ENCODE assay signal across 16 cellular contexts in the genomic region with DNA sequence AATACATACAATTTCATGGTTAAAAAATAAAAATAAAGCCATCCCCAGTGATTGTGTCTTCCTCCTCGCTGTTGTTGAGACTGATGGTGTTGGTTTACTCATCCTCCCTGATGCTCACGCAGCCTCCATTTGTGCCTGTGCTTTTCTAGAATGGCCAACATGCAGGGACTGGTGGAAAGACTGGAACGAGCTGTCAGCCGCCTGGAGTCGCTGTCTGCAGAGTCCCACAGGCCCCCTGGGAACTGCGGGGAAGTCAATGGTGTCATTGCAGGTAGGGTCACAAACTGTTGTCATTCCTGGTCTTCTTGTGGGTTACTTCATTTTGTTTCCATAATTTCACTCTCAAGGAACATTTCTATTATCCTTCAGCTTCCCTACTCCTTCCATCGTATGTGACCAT. TPM values are rescaled to one million over a fixed set of nuclear protein-coding genes. Genes with fewer than 3 reads are reported as not detected.
DNase-seq lines count a peak whose midpoint lies in the region; ATAC-seq, FAIRE-seq and TF ChIP-seq lines count a peak whose summit lies in the region.
"Had no signal": no experiment of that assay in that cellular context is flagged by ENCODE, and none has a peak within 500 bp of the region (broad histone marks: within the 10 kb centered on the region; RNA-seq: fewer than 3 reads in every experiment).

No MANE protein-coding gene starts in this region.

- H3K4me3 ChIP-seq in BLaER1 = no peak overlapping the region
- no peak overlapping the region for H3K4me3 ChIP-seq in astrocyte (ENCODE audit: insufficient read depth, low read depth, low read length)
- no peak overlapping the region for H3K4me3 ChIP-seq in trophoblast cell (ENCODE audit: low read depth, low read length)
- H3K4me3 ChIP-seq: GM23248 had no signal

- no peak overlapping the region for H3K9ac ChIP-seq in BLaER1
- H3K9ac ChIP-seq in astrocyte (ENCODE audit: low read length) = no peak overlapping the region
- no peak overlapping the region for H3K9ac ChIP-seq in trophoblast cell (ENCODE audit: low read length)
- H3K9ac ChIP-seq: GM23248 had no signal

- H2BK5ac ChIP-seq in trophoblast cell (ENCODE audit: low read depth, low read length, poor library complexity) = no peak overlapping the region

- peaks cover 68% of the 10 kb centered on the region for H3K4me1 ChIP-seq in BLaER1
- H3K4me1 ChIP-seq in astrocyte (ENCODE audit: insufficient read depth, low read length) = peaks cover 32% of the 10 kb centered on the region
- peaks cover 9 to 14% of the 10 kb centered on the region in 2 experiments for H3K4me1 ChIP-seq in trophoblast cell (ENCODE audit: control insufficient read depth in 1 of 2, insufficient read depth in 2 of 2, low read length in 2 of 2)

- peak overlapping the region; percentile 59 for H3K4ac ChIP-seq in trophoblast cell (ENCODE audit: low read depth, low read length)

- H3K27ac Mint-ChIP-seq in astrocyte (ENCODE audit: unreplicated experiment) (peak overlapping the region; percentile 60), glutamatergic neuron (ENCODE audit: unreplicated experiment) (no peak overlapping the region)
- no peak overlapping the region for H3K27ac Mint-ChIP-seq in activated T-cell treated with anti-CD3 and anti-CD28 coated beads, Interleukin-2, amount 50 U/mL, for 24 hours
- H3K27ac Mint-ChIP-seq: CD4-positive, alpha-beta T cell had no signal

- H3K23ac ChIP-seq in trophoblast cell (ENCODE audit: low read length) = no peak overlapping the region

- H2AFZ ChIP-seq in astrocyte (ENCODE audit: low read depth, low read length) (no peak overlapping the region), trophoblast cell (ENCODE audit: insufficient read depth, low read length, poor library complexity) (no peak overlapping the region)
- H2AFZ ChIP-seq: GM23248 had no signal

- H3K36me3 Mint-ChIP-seq in astrocyte (ENCODE audit: low read depth, unreplicated experiment) = peaks cover 18% of the 10 kb centered on the region
- H3K36me3 Mint-ChIP-seq in glutamatergic neuron (ENCODE audit: unreplicated experiment) = no peaks in the 10 kb centered on the region
- no peaks in the 10 kb centered on the region for H3K36me3 Mint-ChIP-seq in activated T-cell treated with anti-CD3 and anti-CD28 coated beads, Interleukin-2, amount 50 U/mL, for 24 hours (ENCODE audit: low read depth)

- H3K79me2 ChIP-seq in astrocyte (ENCODE audit: insufficient read depth, low read length) (peaks cover 31% of the 10 kb centered on the region), trophoblast cell (ENCODE audit: control insufficient read depth, insufficient read depth, low read length, poor library complexity) (peaks cover 4% of the 10 kb centered on the region)

- H3K27ac ChIP-seq in BLaER1 (peak overlapping the region; percentile 32; the same call in 1 of the 2 replicates), astrocyte (ENCODE audit: low read depth, low read length) (no peak overlapping the region), trophoblast cell (ENCODE audit: low read depth, low read length) (no peak overlapping the region)
- H3K27ac ChIP-seq: GM23248 had no signal

- H3K4me2 ChIP-seq in BLaER1 (peak overlapping the region; percentile 27), astrocyte (ENCODE audit: low read length) (no peak overlapping the region), trophoblast cell (ENCODE audit: low read length) (no peak overlapping the region)

- no peak for TF ChIP-seq CTCF in astrocyte (IDR thresholded peaks at IDR 0.05; ENCODE audit: insufficient read depth, low read depth, low read length)
- TF ChIP-seq CTCF in glutamatergic neuron (IDR thresholded peaks at IDR 0.05; ENCODE audit: partially characterized antibody, unreplicated experiment) = no peak

- intact Hi-C loops in left colon (cut with DNase I, micrococcal nuclease) = no loop called here

- no peak overlapping the region for H4K91ac ChIP-seq in trophoblast cell (ENCODE audit: low read depth, low read length)

- 0 out of 2 replicates have a peak, but pooled peaks cover 6% of the 10 kb centered on the region for H3K36me3 ChIP-seq in BLaER1
- H3K36me3 ChIP-seq in astrocyte (ENCODE audit: insufficient read depth, low read length) = peaks cover 5% of the 10 kb centered on the region
- peaks cover 11 to 18% of the 10 kb centered on the region in 2 experiments for H3K36me3 ChIP-seq in trophoblast cell (ENCODE audit: control insufficient read depth in 1 of 2, insufficient read depth in 2 of 2, low read length in 2 of 2)

- H2BK120ac ChIP-seq in trophoblast cell (ENCODE audit: insufficient read depth, low read length, poor library complexity) = no peak overlapping the region

- ATAC-seq in left colon = no peak

- H3K27me3 Mint-ChIP-seq in astrocyte (ENCODE audit: low read depth, unreplicated experiment) (no peaks in the 10 kb centered on the region), glutamatergic neuron (ENCODE audit: unreplicated experiment) (no peaks in the 10 kb centered on the region)
- H3K27me3 Mint-ChIP-seq in activated T-cell treated with anti-CD3 and anti-CD28 coated beads, Interleukin-2, amount 50 U/mL, for 24 hours = peaks cover 18% of the 10 kb centered on the region

- H3K14ac ChIP-seq in trophoblast cell (ENCODE audit: low read length) = no peak overlapping the region

- H3K4me3 Mint-ChIP-seq in astrocyte (ENCODE audit: unreplicated experiment) = no peak overlapping the region
- no peak overlapping the region for H3K4me3 Mint-ChIP-seq in glutamatergic neuron (ENCODE audit: unreplicated experiment)
- H3K4me3 Mint-ChIP-seq in activated T-cell treated with anti-CD3 and anti-CD28 coated beads, Interleukin-2, amount 50 U/mL, for 24 hours = no peak overlapping the region
- H3K4me3 Mint-ChIP-seq: CD4-positive, alpha-beta T cell had no signal

- peaks cover 13% of the 10 kb centered on the region for H3K79me1 ChIP-seq in trophoblast cell (ENCODE audit: low read length)

- H3K18ac ChIP-seq in trophoblast cell (ENCODE audit: low read length) = peak overlapping the region; percentile 73

- no CpG with 5 or more reads among the region's 7 CpGs for WGBS in trophoblast cell (ENCODE audit: extremely low coverage, insufficient coverage, insufficient read length)

- H4K8ac ChIP-seq in trophoblast cell (ENCODE audit: low read depth, low read length) = no peak overlapping the region

- FAIRE-seq in astrocyte (lab: Jason Lieb, UNC) = no peak

- H3K4me1 Mint-ChIP-seq in astrocyte (ENCODE audit: low read depth, unreplicated experiment) (peaks cover 41% of the 10 kb centered on the region), glutamatergic neuron (ENCODE audit: low read depth, unreplicated experiment) (peaks cover 16% of the 10 kb centered on the region)
- no peaks in the 10 kb centered on the region for H3K4me1 Mint-ChIP-seq in activated T-cell treated with anti-CD3 and anti-CD28 coated beads, Interleukin-2, amount 50 U/mL, for 24 hours (ENCODE audit: low read depth)

- H2BK12ac ChIP-seq in trophoblast cell (ENCODE audit: low read length) = peak overlapping the region; percentile 35

- H4K20me1 ChIP-seq in BLaER1 = no peaks in the 10 kb centered on the region
- no peaks in the 10 kb centered on the region for H4K20me1 ChIP-seq in astrocyte (ENCODE audit: insufficient read depth, low read length)

- H3K9me3 ChIP-seq in BLaER1 (no peaks in the 10 kb centered on the region), astrocyte (ENCODE audit: insufficient read depth, low read depth, low read length) (no peaks in the 10 kb centered on the region), trophoblast cell (ENCODE audit: insufficient read depth, low read depth, low read length) (no peaks in the 10 kb centered on the region)

- H3K27me3 ChIP-seq in BLaER1 (no peaks in the 10 kb centered on the region), astrocyte (ENCODE audit: insufficient read depth, low read length) (no peaks in the 10 kb centered on the region), trophoblast cell (ENCODE audit: insufficient read depth, low read length) (no peaks in the 10 kb centered on the region)

- H2AK5ac ChIP-seq in trophoblast cell (ENCODE audit: low read length) = no peak overlapping the region

- no peak overlapping the region for H4K12ac ChIP-seq in trophoblast cell (ENCODE audit: low read depth, low read length)

- no peak for DNase-seq in astrocyte (ENCODE audit: low read depth)
- DNase-seq in glutamatergic neuron = peak; percentile 32
- no peak for DNase-seq in trophoblast cell
- no peak for DNase-seq in GM19238 (ENCODE audit: insufficient read length, low spot score)
- no peak for DNase-seq in activated T-cell treated with anti-CD3 and anti-CD28 coated beads, Interleukin-2, amount 50 U/mL, for 24 hours
- DNase-seq in left colon = no peak
- DNase-seq in NCI-H524 treated with DMSO at 0.1 percent for 48 hours (lab: John Stamatoyannopoulos, UW) = no peak
- DNase-seq: 8988T; AML-193; C1 segment of cervical spinal cord; Calu3; CD4-positive, alpha-beta T cell; DMS 273 treated with DMSO at 0.1 percent for 48 hours; GM23248; H7 had no signal

- H3K9me3 Mint-ChIP-seq in astrocyte (ENCODE audit: unreplicated experiment) (no peaks in the 10 kb centered on the region), glutamatergic neuron (ENCODE audit: unreplicated experiment) (no peaks in the 10 kb centered on the region)
- no peaks in the 10 kb centered on the region for H3K9me3 Mint-ChIP-seq in activated T-cell treated with anti-CD3 and anti-CD28 coated beads, Interleukin-2, amount 50 U/mL, for 24 hours
- H3K9me3 Mint-ChIP-seq: CD4-positive, alpha-beta T cell had no signal

RNA-seq across cellular contexts. Expression of gene CAP2, which starts 28.0 kb away (rescaled TPM):
- total RNA-seq in astrocyte (49.1 and 55.3 TPM in 2 replicates), glutamatergic neuron (ENCODE audit: unreplicated experiment) (24.4 TPM), left colon (1 to 10 TPM; 3.4 to 7.1 TPM)
- 32.0 and 34.0 TPM in 2 replicates for polyA plus RNA-seq in trophoblast cell (2013)
- total RNA-seq: CD4-positive, alpha-beta T cell had no signal
